8 cellular contexts compared by ENCODE assay signal in genomic region chr14:24678801-24679247, GRCh38. TPM values are rescaled to one million over a fixed set of nuclear protein-coding genes. Genes with fewer than 3 reads are reported as not detected.
DNase-seq lines count a peak whose midpoint lies in the region; ATAC-seq, FAIRE-seq and TF ChIP-seq lines count a peak whose summit lies in the region.

No MANE protein-coding gene starts in this region.

- peak; percentile 96 for FAIRE-seq in HepG2 (lab: Jason Lieb, UNC)

- H3K4me3 Mint-ChIP-seq in CD14-positive monocyte = peak overlapping the region; percentile 78 to 95

- WGBS in HepG2 (ENCODE audit: low lambda C conversion rate) = 2% methylated on average over 11 of the region's 11 CpGs

- H3K27me3 Mint-ChIP-seq in CD14-positive monocyte (ENCODE audit: low read depth in 3 of 3) = peaks cover 0 to 2% (median 0%) of the 10 kb centered on the region in 3 donors

- H3K27ac ChIP-seq in colonic mucosa (no peak overlapping the region), HepG2 (ENCODE audit: extremely low read length, insufficient read depth, low read length) (no peak overlapping the region)

- no peak for TF ChIP-seq POLR2A in HepG2 (IDR thresholded peaks at IDR 0.05; ENCODE audit: insufficient read depth in 1 of 2, low read depth in 2 of 2, low read length in 2 of 2)

- H3K27me3 ChIP-seq in colonic mucosa (no peaks in the 10 kb centered on the region), HepG2 (ENCODE audit: control insufficient read depth in 1 of 2, insufficient read depth in 2 of 2, low read length in 2 of 2) (peaks cover 0 to 9% of the 10 kb centered on the region in 2 experiments)

- peaks cover 0 to under 1% (median 0%) of the 10 kb centered on the region in 7 donors for H3K9me3 Mint-ChIP-seq in CD14-positive monocyte

- POLR2A ChIA-PET in HepG2 (lab: Yijun Ruan, JAX) = no interaction called here

- ATAC-seq in HG03439 (IDR thresholded peaks at IDR 0.05; ENCODE audit: unreplicated experiment) (peak; percentile 87), HepG2 (peak; percentile 100)

- H2AFZ ChIP-seq in HepG2 (ENCODE audit: low read length) = peak overlapping the region; percentile 33

- no peak for TF ChIP-seq EP300 in HepG2 (IDR thresholded peaks at IDR 0.05; ENCODE audit: low read depth in 2 of 2, low read length in 2 of 2)
- TF ChIP-seq EP300 in HepG2 (CRISPR knock-in tag; IDR thresholded peaks at IDR 0.05; ENCODE audit: borderline replicate concordance) = no peak

- H3K4me3 ChIP-seq in colonic mucosa = no peak overlapping the region
- H3K4me3 ChIP-seq in HepG2 (replicated peaks in 1 of 3; ENCODE audit: insufficient read depth in 1 of 3, low read depth in 2 of 3, low read length in 3 of 3) = peak overlapping the region; percentile 2 to 55 (median 36)

- DNase-seq in CD14-positive monocyte (ENCODE audit: low spot score) (peak; percentile 77), GM19240 (ENCODE audit: insufficient read length, low spot score) (peak; percentile 58), NCI-H460 (ENCODE audit: extremely low read depth, low read depth) (peak; percentile 91), colonic mucosa (peak; percentile 85), HepG2 (ENCODE audit: low spot score) (peak; percentile 98)
- peak; percentile 49 to 81 for DNase-seq in activated CD4-positive, alpha-beta T cell treated with anti-CD3 and anti-CD28 coated beads for 24 hours (ENCODE audit: low read depth in 2 of 2)
- peak; percentile 62 to 75 for DNase-seq in stimulated activated CD4-positive, alpha-beta T cell treated with anti-CD3 and anti-CD28 coated beads, Interleukin-4, amount 100 ng/mL, for 48 hours (ENCODE audit: low read depth in 2 of 2)

- no peaks in the 10 kb centered on the region for H3K9me3 ChIP-seq in colonic mucosa
- H3K9me3 ChIP-seq in HepG2 (ENCODE audit: low read length) = no peaks in the 10 kb centered on the region

- no peaks in the 10 kb centered on the region for H3K36me3 Mint-ChIP-seq in CD14-positive monocyte

- peak overlapping the region; percentile 81 for H3K4me2 ChIP-seq in HepG2 (ENCODE audit: low read depth, low read length)

- H4K20me1 ChIP-seq in HepG2 (ENCODE audit: insufficient read depth, low read length) = no peaks in the 10 kb centered on the region

- TF ChIP-seq CTCF in CD14-positive monocyte (IDR thresholded peaks at IDR 0.05) (peak; percentile 99), colonic mucosa (IDR thresholded peaks at IDR 0.05) (peak; percentile 98), HepG2 (CRISPR knock-in tag; IDR thresholded peaks at IDR 0.05) (peak; percentile 99)

- in situ Hi-C loops in HepG2 (cut with HindIII; ENCODE audit: extremely low pct_ligation_motif_present, low pct_unique_long_range_greater_than_20kb) = loop anchor here (5.0 kb wide), 1 partner anchor 197 kb away; no protein-coding TSS in a partner anchor

- intact Hi-C loops in CD14-positive monocyte (cut with micrococcal nuclease) (no loop called here), colonic mucosa (cut with DNase I) (loop anchor here (10.0 kb wide), 1 partner anchor 194 kb away; no protein-coding TSS in a partner anchor), HepG2 (cut with micrococcal nuclease; ENCODE audit: unreplicated experiment) (loop anchor here (1.0 kb wide), 2 partner anchors 198 to 472 kb away; no protein-coding TSS in a partner anchor)

- H3K79me2 ChIP-seq in HepG2 (ENCODE audit: insufficient read depth, low read length) = no peaks in the 10 kb centered on the region

- CTCF ChIA-PET in HepG2 (lab: Yijun Ruan, JAX; ENCODE audit: low intra/inter-chr PET ratio, low total read pairs) = interaction anchor here (0.7 to 2.2 kb wide), 6 partner anchors 10 to 723 kb away, joined by 3 to 40 read pairs (median 7); no protein-coding TSS in a partner anchor

- no peaks in the 10 kb centered on the region for H3K4me1 ChIP-seq in colonic mucosa
- peaks cover 6% of the 10 kb centered on the region for H3K4me1 ChIP-seq in HepG2 (ENCODE audit: insufficient read depth, low read length)

- BruUV-seq in HepG2 (replicated peaks; lab: Mats Ljungman, UMichigan) = no TSS peak

- peaks cover 34% of the 10 kb centered on the region for H3K4me1 Mint-ChIP-seq in CD14-positive monocyte

- H3K27ac Mint-ChIP-seq in CD14-positive monocyte = peak overlapping the region in 3 of 7 donors; percentile 10 to 81 (median 53)

- H3K36me3 ChIP-seq in colonic mucosa (no peaks in the 10 kb centered on the region), HepG2 (replicated peaks in 1 of 2; ENCODE audit: control insufficient read depth in 1 of 2, insufficient read depth in 2 of 2, low read length in 2 of 2) (no peaks in the 10 kb centered on the region)

- H3K9ac ChIP-seq in colonic mucosa (ENCODE audit: low read depth in 2 of 2, low read length in 2 of 2) (peak overlapping the region; percentile 41 to 46), HepG2 (ENCODE audit: insufficient read depth, low read depth, low read length) (peak overlapping the region; percentile 17; the same call in 1 of the 2 replicates)

- no peak; the same call in 1 of the 2 replicates for TF ChIP-seq RAD21 in HepG2 (CRISPR knock-in tag; IDR thresholded peaks at IDR 0.05)

TF ChIP-seq in HepG2, 621 proteins besides CTCF, POLR2A, EP300 and RAD21 (continues in another document):
- TF ChIP-seq, protein P1, sequence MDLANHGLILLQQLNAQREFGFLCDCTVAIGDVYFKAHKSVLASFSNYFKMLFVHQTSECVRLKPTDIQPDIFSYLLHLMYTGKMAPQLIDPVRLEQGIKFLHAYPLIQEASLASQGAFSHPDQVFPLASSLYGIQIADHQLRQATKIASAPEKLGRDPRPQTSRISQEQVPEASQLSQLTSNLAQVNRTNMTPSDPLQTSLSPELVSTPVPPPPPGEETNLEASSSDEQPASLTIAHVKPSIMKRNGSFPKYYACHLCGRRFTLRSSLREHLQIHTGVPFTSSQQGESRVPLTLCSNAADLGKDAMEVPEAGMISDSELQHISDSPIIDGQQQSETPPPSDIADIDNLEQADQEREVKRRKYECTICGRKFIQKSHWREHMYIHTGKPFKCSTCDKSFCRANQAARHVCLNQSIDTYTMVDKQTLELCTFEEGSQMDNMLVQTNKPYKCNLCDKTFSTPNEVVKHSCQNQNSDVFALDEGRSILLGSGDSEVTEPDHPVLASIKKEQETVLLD (CRISPR knock-in tag; IDR thresholded peaks at IDR 0.05; ENCODE audit: low read depth) = no peak
- TF ChIP-seq ZBTB25 (CRISPR knock-in tag; IDR thresholded peaks at IDR 0.05) = peak; percentile 88
- TF ChIP-seq, protein P2, sequence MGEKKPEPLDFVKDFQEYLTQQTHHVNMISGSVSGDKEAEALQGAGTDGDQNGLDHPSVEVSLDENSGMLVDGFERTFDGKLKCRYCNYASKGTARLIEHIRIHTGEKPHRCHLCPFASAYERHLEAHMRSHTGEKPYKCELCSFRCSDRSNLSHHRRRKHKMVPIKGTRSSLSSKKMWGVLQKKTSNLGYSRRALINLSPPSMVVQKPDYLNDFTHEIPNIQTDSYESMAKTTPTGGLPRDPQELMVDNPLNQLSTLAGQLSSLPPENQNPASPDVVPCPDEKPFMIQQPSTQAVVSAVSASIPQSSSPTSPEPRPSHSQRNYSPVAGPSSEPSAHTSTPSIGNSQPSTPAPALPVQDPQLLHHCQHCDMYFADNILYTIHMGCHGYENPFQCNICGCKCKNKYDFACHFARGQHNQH (CRISPR knock-in tag; IDR thresholded peaks at IDR 0.05) = peak; percentile 87; the same call in 1 of the 2 replicates

RNA-seq across cellular contexts. Expression of gene GZMB, which starts 44.8 kb away (rescaled TPM):
- 1 to 10 TPM; 1.0 to 1.3 TPM for polyA plus RNA-seq in CD14-positive monocyte
- total RNA-seq in NCI-H460 (2014; rRNA removed; shearing (Covaris generic)) = not detected in 2 replicates
- not detected in 2 replicates for polyA plus RNA-seq in NCI-H460 (2014; cell fraction: nucleus; rRNA removed)
- total RNA-seq in colonic mucosa = 1 to 10 TPM; 1.1 to 3.0 TPM
- total RNA-seq in HepG2 (2016; rRNA removed; fragmentation: Illumina TruSeq; extraction: Trizol) = not detected in 2 replicates
- not detected in 2 replicates for total RNA-seq in HepG2 (2016; cell fraction: cytosol; rRNA removed; fragmentation: Illumina TruSeq; extraction: Trizol; ENCODE audit: low read depth)
- not detected in 2 replicates for total RNA-seq in HepG2 (2016; cell fraction: insoluble cytoplasmic fraction; rRNA removed; fragmentation: Illumina TruSeq; extraction: Trizol)
- total RNA-seq in HepG2 (2016; cell fraction: membrane; rRNA removed; fragmentation: Illumina TruSeq; extraction: Trizol) = not detected in 2 replicates
- total RNA-seq in HepG2 (2016; cell fraction: nucleus; rRNA removed; fragmentation: Illumina TruSeq; extraction: Trizol) = not detected in 2 replicates
- 0.10 and 0.12 TPM in 2 replicates for polyA plus RNA-seq in HepG2 (2011; rRNA removed)
- polyA plus RNA-seq in HepG2 (2011; cell fraction: cytosol; rRNA removed) = 0.07 and 0.13 TPM in 2 replicates
- not detected in 2 replicates for polyA plus RNA-seq in HepG2 (2011; cell fraction: nucleus; rRNA removed)
- not detected in 2 replicates for polyA plus RNA-seq in HepG2 (2012)
- not detected in 2 replicates for polyA plus RNA-seq in HepG2 (2016; cell fraction: cytosol; fragmentation: Illumina TruSeq; extraction: Trizol; ENCODE audit: low read depth)
- not detected in 2 replicates for polyA plus RNA-seq in HepG2 (2016; cell fraction: insoluble cytoplasmic fraction; fragmentation: Illumina TruSeq; extraction: Trizol; ENCODE audit: low read depth)
- not detected in 2 replicates for polyA plus RNA-seq in HepG2 (2016; cell fraction: membrane; fragmentation: Illumina TruSeq; extraction: Trizol; ENCODE audit: low read depth)
- polyA plus RNA-seq in HepG2 (2016; cell fraction: nucleus; fragmentation: Illumina TruSeq; extraction: Trizol; ENCODE audit: insufficient read depth, low read depth) = not detected in 2 replicates
- not detected in 2 replicates for polyA minus RNA-seq in HepG2 (2011; rRNA and poly(A)+ RNA removed; ENCODE audit: low replicate concordance)
- polyA minus RNA-seq in HepG2 (2011; cell fraction: cytosol; rRNA and poly(A)+ RNA removed) = not detected in 2 replicates
- polyA minus RNA-seq in HepG2 (2011; cell fraction: nucleus; rRNA and poly(A)+ RNA removed) = not detected in 2 replicates

Comparison
In these comparisons a context has a peak if more than half of its experiments do, and no peak if none do; other contexts are left out.
1. intact Hi-C loops: an anchor here in colonic mucosa (10.0 kb wide) and HepG2 (1.0 kb wide); none called in CD14-positive monocyte.